In genomic region chr11:1688336-1688947, GRCh38 we compare ENCODE assay signal across 5 cellular contexts. TPM values are rescaled to one million over a fixed set of nuclear protein-coding genes. Genes with fewer than 3 reads are reported as not detected.
"Had no signal": no experiment of that assay in that cellular context is flagged by ENCODE, and none has a peak within 500 bp of the region (broad histone marks: within the 10 kb centered on the region; RNA-seq: fewer than 3 reads in every experiment).

No MANE protein-coding gene starts in this region.

RNA-seq across cellular contexts. Expression of gene KRTAP5-6, which starts 8.6 kb away (rescaled TPM):
- total RNA-seq: activated B cell treated with CpG ODN at 0.5 μM for 24 hours; activated CD4-positive, alpha-beta memory T cell treated with anti-CD3 and anti-CD28 coated beads, Interleukin-2, amount 10 ng/mL, durations not matched to agents 7 days and 5 days; activated CD8-positive, alpha-beta memory T cell treated with anti-CD3 and anti-CD28 coated beads for 36 hours; activated naive CD4-positive, alpha-beta T cell treated with anti-CD3 and anti-CD28 coated beads for 36 hours; Right ventricle myocardium superior had no signal

RNA-seq across cellular contexts. Expression of gene KRTAP5-5, which starts 58.9 kb away (rescaled TPM):
- total RNA-seq: activated B cell treated with CpG ODN at 0.5 μM for 24 hours; activated CD4-positive, alpha-beta memory T cell treated with anti-CD3 and anti-CD28 coated beads, Interleukin-2, amount 10 ng/mL, durations not matched to agents 7 days and 5 days; activated CD8-positive, alpha-beta memory T cell treated with anti-CD3 and anti-CD28 coated beads for 36 hours; activated naive CD4-positive, alpha-beta T cell treated with anti-CD3 and anti-CD28 coated beads for 36 hours; Right ventricle myocardium superior had no signal
